ENCODE assay signal across 1 cellular context in genomic region chr20:56515657-56516381, GRCh38.
TF ChIP-seq lines count a peak whose summit lies in the region.

No MANE protein-coding gene starts in this region.

TF ChIP-seq in IMR-90, 13 proteins besides CTCF, POLR2A, EP300 and RAD21:
- no peak for TF ChIP-seq FOS (IDR thresholded peaks at IDR 0.05; ENCODE audit: low read depth, low read length)
- TF ChIP-seq SMC3 (IDR thresholded peaks at IDR 0.05; ENCODE audit: low read depth, low read length): 0 out of 2 replicates have a peak, but pooled peaks have one; percentile 7
